9 cellular contexts compared by ENCODE assay signal in genomic region chr21:21971384-21971783, GRCh38.
"Had no signal": no experiment of that assay in that cellular context is flagged by ENCODE, and none has a peak within 500 bp of the region (broad histone marks: within the 10 kb centered on the region; RNA-seq: fewer than 3 reads in every experiment).

No MANE protein-coding gene starts in this region.

- H3K36me3 Mint-ChIP-seq: neural progenitor cell had no signal

- H3K9me3 ChIP-seq: esophagus muscularis mucosa, lower lobe of right lung, thyroid gland had no signal

- H3K36me3 ChIP-seq: esophagus muscularis mucosa, lower lobe of right lung, neural progenitor cell, thyroid gland had no signal

- H3K27me3 Mint-ChIP-seq: activated T-cell treated with anti-CD3 and anti-CD28 coated beads, Interleukin-2, amount 50 U/mL, for 24 hours had no signal

- ATAC-seq: activated CD4-positive, CD25-positive, alpha-beta regulatory T cell treated with anti-CD3 and anti-CD28 coated beads, Interleukin-2, amount 50 U/mL, for 24 hours; lower lobe of right lung had no signal

- H3K27me3 ChIP-seq: esophagus muscularis mucosa, neural progenitor cell, thyroid gland had no signal

- DNase-seq: activated gamma-delta T cell treated with Interleukin-2 at 50 U/mL for 16 hours; activated T-cell treated with anti-CD3 and anti-CD28 coated beads, Interleukin-2, amount 50 U/mL, for 24 hours; glutamatergic neuron; lower lobe of right lung; midbrain; thyroid gland had no signal

- H3K4me3 ChIP-seq: esophagus muscularis mucosa, lower lobe of right lung, neural progenitor cell, thyroid gland had no signal

- H3K27ac Mint-ChIP-seq: activated T-cell treated with anti-CD3 and anti-CD28 coated beads, Interleukin-2, amount 50 U/mL, for 24 hours; neural progenitor cell had no signal

- H3K4me3 Mint-ChIP-seq: activated T-cell treated with anti-CD3 and anti-CD28 coated beads, Interleukin-2, amount 50 U/mL, for 24 hours; neural progenitor cell had no signal

- H3K9me3 Mint-ChIP-seq: activated T-cell treated with anti-CD3 and anti-CD28 coated beads, Interleukin-2, amount 50 U/mL, for 24 hours had no signal
